ENCODE assay signal across 12 cellular contexts in genomic region chr4:45120163-45120562, GRCh38.
A peak's percentile ranks its signal among the peaks of the same experiment; 100 is the strongest.
DNase-seq lines count a peak whose midpoint lies in the region; ATAC-seq and TF ChIP-seq lines count a peak whose summit lies in the region.
"Had no signal": no experiment of that assay in that cellular context is flagged by ENCODE, and none has a peak within 500 bp of the region (broad histone marks: within the 10 kb centered on the region; RNA-seq: fewer than 3 reads in every experiment).

No MANE protein-coding gene starts in this region.

- H3K4me1 ChIP-seq in KMS-11 (ENCODE audit: low read depth, poor library complexity, severe bottlenecking) (peaks cover 19% of the 10 kb centered on the region), left ventricle myocardium inferior (peaks cover 11% of the 10 kb centered on the region)

- H3K27ac ChIP-seq in KMS-11 (peak overlapping the region; percentile 49), left ventricle myocardium inferior (replicated peaks) (peak overlapping the region; percentile 61)
- H3K27ac ChIP-seq: ovary had no signal

- no peaks in the 10 kb centered on the region for H3K9me3 Mint-ChIP-seq in stimulated activated naive B cell treated with anti-CD40 and anti-IgM and Interleukin-4, amounts not matched to agents 10 μg/mL and 1 μg/mL and 100 μg/mL, for 72 hours

- no peaks in the 10 kb centered on the region for H3K4me1 Mint-ChIP-seq in stimulated activated naive B cell treated with anti-CD40 and anti-IgM and Interleukin-4, amounts not matched to agents 10 μg/mL and 1 μg/mL and 100 μg/mL, for 72 hours
- H3K4me1 Mint-ChIP-seq: activated T-helper 17 cell treated with anti-CD3 and anti-CD28 coated beads, Interleukin-2, amount 50 U/mL, for 72 hours; central memory CD8-positive, alpha-beta T cell had no signal

- H3K36me3 Mint-ChIP-seq in stimulated activated naive B cell treated with anti-CD40 and anti-IgM and Interleukin-4, amounts not matched to agents 10 μg/mL and 1 μg/mL and 100 μg/mL, for 72 hours = no peaks in the 10 kb centered on the region

- intact Hi-C loops in left ventricle myocardium inferior (cut with micrococcal nuclease) = no loop called here

- H3K27ac Mint-ChIP-seq in stimulated activated naive B cell treated with anti-CD40 and anti-IgM and Interleukin-4, amounts not matched to agents 10 μg/mL and 1 μg/mL and 100 μg/mL, for 72 hours = no peak overlapping the region
- H3K27ac Mint-ChIP-seq: activated T-helper 17 cell treated with anti-CD3 and anti-CD28 coated beads, Interleukin-2, amount 50 U/mL, for 72 hours had no signal

- H3K27me3 Mint-ChIP-seq in stimulated activated naive B cell treated with anti-CD40 and anti-IgM and Interleukin-4, amounts not matched to agents 10 μg/mL and 1 μg/mL and 100 μg/mL, for 72 hours = no peaks in the 10 kb centered on the region
- H3K27me3 Mint-ChIP-seq: activated T-helper 17 cell treated with anti-CD3 and anti-CD28 coated beads, Interleukin-2, amount 50 U/mL, for 72 hours; central memory CD8-positive, alpha-beta T cell had no signal

- no peak overlapping the region for H3K4me3 ChIP-seq in KMS-11 (IDR thresholded peaks at IDR 0.05; ENCODE audit: insufficient read depth, low read depth, low read length)
- no peak overlapping the region for H3K4me3 ChIP-seq in left ventricle myocardium inferior
- H3K4me3 ChIP-seq: ovary had no signal

- H3K36me3 ChIP-seq in KMS-11 (ENCODE audit: insufficient read depth) (no peaks in the 10 kb centered on the region), left ventricle myocardium inferior (no peaks in the 10 kb centered on the region)
- H3K36me3 ChIP-seq: ovary had no signal

- H3K4me3 Mint-ChIP-seq in stimulated activated naive B cell treated with anti-CD40 and anti-IgM and Interleukin-4, amounts not matched to agents 10 μg/mL and 1 μg/mL and 100 μg/mL, for 72 hours = no peak overlapping the region
- H3K4me3 Mint-ChIP-seq: activated T-helper 17 cell treated with anti-CD3 and anti-CD28 coated beads, Interleukin-2, amount 50 U/mL, for 72 hours; central memory CD8-positive, alpha-beta T cell had no signal

- no peak overlapping the region for H3K9ac ChIP-seq in KMS-11

- H3K79me2 ChIP-seq in KMS-11 (ENCODE audit: insufficient read depth, low read depth) = no peaks in the 10 kb centered on the region

- H3K9me3 ChIP-seq in left ventricle myocardium inferior (replicated peaks) = no peaks in the 10 kb centered on the region
- H3K9me3 ChIP-seq: ovary had no signal

- peak overlapping the region; percentile 23; the same call in 1 of the 2 replicates for H3K4me2 ChIP-seq in KMS-11

- H4K20me1 ChIP-seq in KMS-11 (ENCODE audit: insufficient read depth) = no peaks in the 10 kb centered on the region

- peak overlapping the region; percentile 61 for H2AFZ ChIP-seq in KMS-11 (ENCODE audit: low read depth)

- DNase-seq in left ventricle myocardium inferior (no peak), activated gamma-delta T cell (lab: John Stamatoyannopoulos, UW) (no peak), NCI-H524 (lab: John Stamatoyannopoulos, UW) (no peak)
- no peak for DNase-seq in stimulated activated naive B cell treated with anti-CD40 and anti-IgM and Interleukin-4, amounts not matched to agents 10 μg/mL and 1 μg/mL and 100 μg/mL, for 72 hours
- DNase-seq: ovary had no signal

- H3K27me3 ChIP-seq in KMS-11 (ENCODE audit: insufficient read depth, low read depth) = no peaks in the 10 kb centered on the region
- H3K27me3 ChIP-seq in left ventricle myocardium inferior (ENCODE audit: low read depth) = no peaks in the 10 kb centered on the region
- H3K27me3 ChIP-seq: ovary had no signal

- ATAC-seq in GM18502 (IDR thresholded peaks at IDR 0.05; ENCODE audit: poor library complexity, unreplicated experiment) (peak; percentile 66), GM21786 (IDR thresholded peaks at IDR 0.05; ENCODE audit: unreplicated experiment) (peak; percentile 86), esophagus mucosa (no peak)
- ATAC-seq in stimulated activated naive B cell treated with anti-CD40 and anti-IgM and Interleukin-4, amounts not matched to agents 10 μg/mL and 1 μg/mL and 100 μg/mL, for 72 hours (replicated peaks) = no peak
- ATAC-seq: activated T-helper 17 cell treated with anti-CD3 and anti-CD28 coated beads, Interleukin-2, amount 50 U/mL, for 72 hours; left lobe of liver had no signal

- TF ChIP-seq CTCF in KMS-11 (conservative IDR thresholded peaks at IDR 0.05; ENCODE audit: low read depth, low read length) (no peak), left ventricle myocardium inferior (IDR thresholded peaks at IDR 0.05; ENCODE audit: borderline replicate concordance) (no peak)

Comparison
In these comparisons a context has a peak if more than half of its experiments do, and no peak if none do; other contexts are left out.
1. ATAC-seq: peak in GM18502 (single experiment) and GM21786 (single experiment); none in stimulated activated naive B cell treated with anti-CD40 and anti-IgM and Interleukin-4, amounts not matched to agents 10 μg/mL and 1 μg/mL and 100 μg/mL, for 72 hours (0 of 2) and esophagus mucosa (single experiment).